ENCODE assay signal across 18 cellular contexts in genomic region chrX:3263681-3264126, GRCh38.
A peak's percentile ranks its signal among the peaks of the same experiment; 100 is the strongest.
DNase-seq lines count a peak whose midpoint lies in the region; ATAC-seq and TF ChIP-seq lines count a peak whose summit lies in the region.
"Had no signal": no experiment of that assay in that cellular context is flagged by ENCODE, and none has a peak within 500 bp of the region (broad histone marks: within the 10 kb centered on the region; RNA-seq: fewer than 3 reads in every experiment).

No MANE protein-coding gene starts in this region.

- DNase-seq in SJCRH30, result no peak
- peak; percentile 39 for DNase-seq in fibroblast of the aortic adventitia (ENCODE audit: low read depth)
- no peak for DNase-seq in progenitor cell of endocrine pancreas (ENCODE audit: low spot score, unreplicated experiment)
- DNase-seq in right atrium auricular region (ENCODE audit: low spot score), result no peak
- no peak for DNase-seq in C1 segment of cervical spinal cord (lab: John Stamatoyannopoulos, UW)
- DNase-seq: activated CD8-positive, alpha-beta memory T cell treated with anti-CD3 and anti-CD28 coated beads, Interleukin-2, amount 10 ng/mL, durations not matched to agents 7 days and 5 days; activated naive CD4-positive, alpha-beta T cell; CD8-positive, alpha-beta T cell; effector CD8-positive, alpha-beta T cell; NCI-H1092; NCI-H345; stimulated activated CD4-positive, alpha-beta T cell treated with anti-CD3 and anti-CD28 coated beads, Interleukin-2, amount 100 ng/mL, for 24 hours; stimulated activated CD8-positive, alpha-beta memory T cell treated with anti-CD3 and anti-CD28 coated beads, Interleukin-4, amount 100 ng/mL, for 48 hours; thyroid gland had no signal

- H3K9me3 Mint-ChIP-seq in progenitor cell of endocrine pancreas (ENCODE audit: low read depth), result peaks cover 7% of the 10 kb centered on the region

- peaks cover 9% of the 10 kb centered on the region for H3K4me1 Mint-ChIP-seq in progenitor cell of endocrine pancreas (ENCODE audit: low read depth)
- H3K4me1 Mint-ChIP-seq: activated CD8-positive, alpha-beta memory T cell treated with anti-CD3 and anti-CD28 coated beads, Interleukin-2, amount 10 ng/mL, durations not matched to agents 7 days and 5 days had no signal

- H3K4me3 Mint-ChIP-seq in progenitor cell of endocrine pancreas (ENCODE audit: low read depth), result no peak overlapping the region
- H3K4me3 Mint-ChIP-seq: activated CD8-positive, alpha-beta memory T cell treated with anti-CD3 and anti-CD28 coated beads, Interleukin-2, amount 10 ng/mL, durations not matched to agents 7 days and 5 days; CD8-positive, alpha-beta T cell had no signal

- no peaks in the 10 kb centered on the region for H3K27me3 Mint-ChIP-seq in progenitor cell of endocrine pancreas
- H3K27me3 Mint-ChIP-seq: activated CD8-positive, alpha-beta memory T cell treated with anti-CD3 and anti-CD28 coated beads, Interleukin-2, amount 10 ng/mL, durations not matched to agents 7 days and 5 days had no signal

- H3K9me3 ChIP-seq in SJCRH30 (replicated peaks) (no peaks in the 10 kb centered on the region; the same call in 1 of the 2 replicates), right atrium auricular region (peaks cover 0 to 27% of the 10 kb centered on the region in 2 donors)
- H3K9me3 ChIP-seq: thyroid gland had no signal

- peaks cover 1% of the 10 kb centered on the region for H3K36me3 Mint-ChIP-seq in progenitor cell of endocrine pancreas (ENCODE audit: insufficient read depth)
- H3K36me3 Mint-ChIP-seq: activated CD8-positive, alpha-beta memory T cell treated with anti-CD3 and anti-CD28 coated beads, Interleukin-2, amount 10 ng/mL, durations not matched to agents 7 days and 5 days; CD8-positive, alpha-beta T cell had no signal

- H3K4me3 ChIP-seq in SJCRH30 (no peak overlapping the region), fibroblast of the aortic adventitia (ENCODE audit: low read depth, low read length) (no peak overlapping the region), right atrium auricular region (no peak overlapping the region)
- H3K4me3 ChIP-seq: breast epithelium, thyroid gland had no signal

- H3K4me1 ChIP-seq in SJCRH30, result peaks cover 16% of the 10 kb centered on the region
- H3K4me1 ChIP-seq in right atrium auricular region, result no peaks in the 10 kb centered on the region
- H3K4me1 ChIP-seq: breast epithelium, thyroid gland had no signal

- ATAC-seq in GM21717 (IDR thresholded peaks at IDR 0.05; ENCODE audit: unreplicated experiment) (peak; percentile 53), HG03095 (IDR thresholded peaks at IDR 0.05; ENCODE audit: unreplicated experiment) (no peak), GM19463 (IDR thresholded peaks at IDR 0.05; ENCODE audit: unreplicated experiment) (no peak)
- ATAC-seq: activated CD8-positive, alpha-beta memory T cell treated with anti-CD3 and anti-CD28 coated beads, Interleukin-2, amount 10 ng/mL, durations not matched to agents 7 days and 5 days; CD8-positive, alpha-beta T cell had no signal

- H3K27me3 ChIP-seq in SJCRH30 (no peaks in the 10 kb centered on the region), right atrium auricular region (no peaks in the 10 kb centered on the region)
- H3K27me3 ChIP-seq: breast epithelium, thyroid gland had no signal

- peak overlapping the region; percentile 76 for H3K27ac Mint-ChIP-seq in progenitor cell of endocrine pancreas
- H3K27ac Mint-ChIP-seq: activated CD8-positive, alpha-beta memory T cell treated with anti-CD3 and anti-CD28 coated beads, Interleukin-2, amount 10 ng/mL, durations not matched to agents 7 days and 5 days; CD8-positive, alpha-beta T cell had no signal

- TF ChIP-seq CTCF in fibroblast of the aortic adventitia (IDR thresholded peaks at IDR 0.05; ENCODE audit: insufficient read depth, low read length), result no peak
- no peak for TF ChIP-seq CTCF in progenitor cell of endocrine pancreas (IDR thresholded peaks at IDR 0.05; ENCODE audit: unreplicated experiment)
- no peak for TF ChIP-seq CTCF in right atrium auricular region (IDR thresholded peaks at IDR 0.05)

- H3K36me3 ChIP-seq in SJCRH30, result no peaks in the 10 kb centered on the region
- no peaks in the 10 kb centered on the region for H3K36me3 ChIP-seq in right atrium auricular region
- H3K36me3 ChIP-seq: breast epithelium, thyroid gland had no signal

- H3K27ac ChIP-seq in SJCRH30 (peak overlapping the region; percentile 71; the same call in 1 of the 2 replicates), right atrium auricular region (no peak overlapping the region)
- H3K27ac ChIP-seq: breast epithelium, thyroid gland had no signal
